Comparison of ENCODE assay signal across 29 cellular contexts in the genomic region with DNA sequence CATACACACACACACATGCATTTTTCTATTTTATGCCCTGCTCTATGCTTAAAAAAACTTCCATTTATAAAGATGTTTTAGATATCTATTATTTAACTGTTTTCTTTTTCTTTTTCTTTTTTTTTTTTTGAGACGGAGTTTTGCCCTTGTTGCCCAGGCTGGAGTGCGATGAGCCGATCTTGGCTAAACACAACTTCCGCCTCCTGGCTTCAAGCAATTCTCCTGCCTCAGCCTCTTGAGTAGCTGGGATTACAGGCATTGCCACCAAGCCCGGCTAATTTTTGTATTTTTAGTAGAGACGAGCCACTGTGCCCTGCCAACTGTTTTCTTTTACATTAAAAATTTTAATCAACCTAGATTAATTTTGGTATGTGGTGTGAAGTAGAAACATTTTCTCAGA. TPM values are rescaled to one million over a fixed set of nuclear protein-coding genes. Genes with fewer than 3 reads are reported as not detected.
DNase-seq lines count a peak whose midpoint lies in the region; TF ChIP-seq lines count a peak whose summit lies in the region.
"Had no signal": no experiment of that assay in that cellular context is flagged by ENCODE, and none has a peak within 500 bp of the region (broad histone marks: within the 10 kb centered on the region; RNA-seq: fewer than 3 reads in every experiment).

No MANE protein-coding gene starts in this region.

- intact Hi-C loops in thyroid gland (cut with DNase I), result no loop called here

- TF ChIP-seq CTCF in thyroid gland (IDR thresholded peaks at IDR 0.05), result no peak

- H3K36me3 ChIP-seq in thyroid gland, result no peaks in the 10 kb centered on the region
- H3K36me3 ChIP-seq: BE2C; BLaER1; BLaER1 treated with 17β-estradiol and CSF1 and Interleukin-3, amounts not matched to agents 10 nM and 100 nM had no signal

- peaks cover 8 to 11% of the 10 kb centered on the region in 2 donors for H3K4me1 ChIP-seq in thyroid gland
- H3K4me1 ChIP-seq: A549, BE2C, Caco-2 had no signal

- DNase-seq in mesenteric fat pad (ENCODE audit: low spot score) (peak; percentile 14), thyroid gland (peak; percentile 52 to 58), NCI-H524 treated with DMSO at 0.1 percent for 48 hours (lab: John Stamatoyannopoulos, UW) (no peak), AG08396 (ENCODE audit: low spot score) (no peak)
- DNase-seq: 8988T; ACHN; AML-193; BE2C; C1 segment of cervical spinal cord; Caco-2; Calu3; CD4-positive, alpha-beta memory T cell; CD4-positive, alpha-beta T cell; CD4-positive, CD25-positive, alpha-beta regulatory T cell; CD8-positive, alpha-beta memory T cell; CD8-positive, alpha-beta T cell; COR-L47; DMS 273 treated with DMSO at 0.1 percent for 48 hours; DMS153; DMS53; DMS79; DMS79 treated with DMSO at 0.1 percent for 48 hours; DND-41; EL had no signal

- no peak for TF ChIP-seq POLR2A in thyroid gland (IDR thresholded peaks at IDR 0.05)

- 34% methylated on average over 6 of the region's 6 CpGs for WGBS in thyroid gland, 2 donors

- H3K9me3 ChIP-seq in thyroid gland, result no peaks in the 10 kb centered on the region
- H3K9me3 ChIP-seq: BE2C had no signal

- H3K27ac ChIP-seq in thyroid gland, result no peak overlapping the region
- H3K27ac ChIP-seq: 22Rv1, A549, BLaER1, C4-2B had no signal

- no peak overlapping the region for H3K4me3 ChIP-seq in thyroid gland (replicated peaks in 1 of 3)
- H3K4me3 ChIP-seq: A549; BLaER1; BLaER1 treated with 17β-estradiol and CSF1 and Interleukin-3, amounts not matched to agents 10 nM and 100 nM had no signal

- no peaks in the 10 kb centered on the region for H3K27me3 ChIP-seq in thyroid gland
- H3K27me3 ChIP-seq: BE2C; BLaER1; BLaER1 treated with 17β-estradiol and CSF1 and Interleukin-3, amounts not matched to agents 10 nM and 100 nM had no signal

RNA-seq across cellular contexts. Expression of gene PURB, which starts 45.6 kb away (rescaled TPM):
- total RNA-seq in mesenteric fat pad (25.4 TPM), thyroid gland (10 to 100 TPM; 25.6 to 47.4 (median 31.5) TPM)

RNA-seq across cellular contexts. Expression of gene MYO1G, which starts 47.9 kb away (rescaled TPM):
- total RNA-seq in mesenteric fat pad (8.7 TPM), thyroid gland (1 to 10 TPM in 3 of 4 donors, under 1 TPM in 1; 0.78 to 3.8 (median 2.0) TPM)

Comparison
In these comparisons a context has a peak if more than half of its experiments do, and no peak if none do; other contexts are left out.
1. DNase-seq: peak in mesenteric fat pad (single experiment) and thyroid gland (2 of 2); none in NCI-H524 treated with DMSO at 0.1 percent for 48 hours (single experiment) and AG08396 (single experiment).